12 cellular contexts compared by ENCODE assay signal in genomic region chr5:124698774-124699173, GRCh38. TPM values are rescaled to one million over a fixed set of nuclear protein-coding genes. Genes with fewer than 3 reads are reported as not detected.
A peak's percentile ranks its signal among the peaks of the same experiment; 100 is the strongest.
DNase-seq lines count a peak whose midpoint lies in the region; ATAC-seq and TF ChIP-seq lines count a peak whose summit lies in the region.
"Had no signal": no experiment of that assay in that cellular context is flagged by ENCODE, and none has a peak within 500 bp of the region (broad histone marks: within the 10 kb centered on the region; RNA-seq: fewer than 3 reads in every experiment).

No MANE protein-coding gene starts in this region.

- H3K36me3 Mint-ChIP-seq in activated CD8-positive, alpha-beta T cell treated with anti-CD3 and anti-CD28 coated beads, Interleukin-2, amount 10 ng/mL, durations not matched to agents 7 days and 5 days (ENCODE audit: low read depth) = no peaks in the 10 kb centered on the region

- H3K27me3 ChIP-seq in HUES48 (ENCODE audit: control insufficient read depth, insufficient read depth, low read length) (no peaks in the 10 kb centered on the region), esophagus muscularis mucosa (no peaks in the 10 kb centered on the region), mucosa of rectum (ENCODE audit: control insufficient read depth in 2 of 2, insufficient read depth in 2 of 2, low read length in 2 of 2) (no peaks in the 10 kb centered on the region), thoracic aorta (replicated peaks; ENCODE audit: insufficient read depth) (no peaks in the 10 kb centered on the region)

- CTCF ChIA-PET in activated CD8-positive, alpha-beta T cell treated with anti-CD3 and anti-CD28 coated beads, Interleukin-2, amount 10 ng/mL, durations not matched to agents 7 days and 5 days (lab: Charles Lee) = no interaction called here

- H3K9ac ChIP-seq in HUES48 (ENCODE audit: low read depth, low read length) (no peak overlapping the region), mucosa of rectum (ENCODE audit: low read depth in 1 of 2, low read length in 2 of 2) (no peak overlapping the region)

- ATAC-seq in thoracic aorta (ENCODE audit: insufficient number of reproducible peaks, low FRiP score, low read depth) = peak; percentile 36
- ATAC-seq in activated CD8-positive, alpha-beta T cell treated with anti-CD3 and anti-CD28 coated beads, Interleukin-2, amount 10 ng/mL, durations not matched to agents 7 days and 5 days = no peak
- ATAC-seq: activated CD8-positive, alpha-beta T cell treated with anti-CD3 and anti-CD28 coated beads for 36 hours had no signal

- H3K9me3 ChIP-seq in HUES48 (ENCODE audit: control insufficient read depth, insufficient read depth, low read length) = no peaks in the 10 kb centered on the region
- H3K9me3 ChIP-seq in esophagus muscularis mucosa = no peaks in the 10 kb centered on the region
- H3K9me3 ChIP-seq in mucosa of rectum (ENCODE audit: control insufficient read depth in 2 of 2, low read length in 2 of 2) = no peaks in the 10 kb centered on the region
- H3K9me3 ChIP-seq in thoracic aorta = no peaks in the 10 kb centered on the region

- no peaks in the 10 kb centered on the region; the same call in 1 of the 2 replicates for H3K36me3 ChIP-seq in HUES48 (ENCODE audit: control insufficient read depth, insufficient read depth, low read length)
- H3K36me3 ChIP-seq in esophagus muscularis mucosa = no peaks in the 10 kb centered on the region
- H3K36me3 ChIP-seq in mucosa of rectum (ENCODE audit: control insufficient read depth in 2 of 2, insufficient read depth in 2 of 2, low read length in 2 of 2) = peaks cover 0 to 8% of the 10 kb centered on the region in 2 donors
- no peaks in the 10 kb centered on the region for H3K36me3 ChIP-seq in thoracic aorta

- no peak for TF ChIP-seq CTCF in esophagus muscularis mucosa (IDR thresholded peaks at IDR 0.05)
- TF ChIP-seq CTCF in thoracic aorta (IDR thresholded peaks at IDR 0.05) = no peak
- TF ChIP-seq CTCF in GM20000 (IDR thresholded peaks at IDR 0.05; ENCODE audit: extremely low read depth, missing control alignments) = no peak

- WGBS in esophagus muscularis mucosa = 52% methylated on average over 1 of the region's 1 CpG

- intact Hi-C loops in esophagus muscularis mucosa (cut with DNase I) = no loop called here

- TF ChIP-seq EP300 in esophagus muscularis mucosa (IDR thresholded peaks at IDR 0.05) = no peak

- no peaks in the 10 kb centered on the region for H3K9me3 Mint-ChIP-seq in activated CD8-positive, alpha-beta T cell treated with anti-CD3 and anti-CD28 coated beads, Interleukin-2, amount 10 ng/mL, durations not matched to agents 7 days and 5 days (ENCODE audit: insufficient read depth)

- POLR2A ChIA-PET in activated CD8-positive, alpha-beta T cell treated with anti-CD3 and anti-CD28 coated beads, Interleukin-2, amount 10 ng/mL, durations not matched to agents 7 days and 5 days (lab: Charles Lee) = no interaction called here

- DNase-seq in esophagus muscularis mucosa (ENCODE audit: extremely low spot score) = no peak
- no peak for DNase-seq in thoracic aorta (ENCODE audit: low spot score)
- DNase-seq in activated gamma-delta T cell treated with Interleukin-2 at 50 U/mL for 16 hours = no peak
- DNase-seq in NCI-H1694 treated with DMSO at 0.1 percent for 48 hours (lab: John Stamatoyannopoulos, UW) = no peak
- DNase-seq in GM20000 (ENCODE audit: low spot score) = no peak
- no peak for DNase-seq in activated CD8-positive, alpha-beta T cell treated with anti-CD3 and anti-CD28 coated beads, Interleukin-2, amount 10 ng/mL, durations not matched to agents 7 days and 5 days
- DNase-seq: activated CD8-positive, alpha-beta T cell treated with anti-CD3 and anti-CD28 coated beads for 36 hours; NCI-H1048; stimulated activated naive CD4-positive, alpha-beta T cell; T-helper 1 cell had no signal

- peaks cover 2% of the 10 kb centered on the region for H3K27me3 Mint-ChIP-seq in activated CD8-positive, alpha-beta T cell treated with anti-CD3 and anti-CD28 coated beads, Interleukin-2, amount 10 ng/mL, durations not matched to agents 7 days and 5 days (ENCODE audit: low read depth)

- no peak for TF ChIP-seq POLR2A in esophagus muscularis mucosa (IDR thresholded peaks at IDR 0.05; ENCODE audit: low read depth)

- H3K4me3 Mint-ChIP-seq in activated CD8-positive, alpha-beta T cell treated with anti-CD3 and anti-CD28 coated beads, Interleukin-2, amount 10 ng/mL, durations not matched to agents 7 days and 5 days = no peak overlapping the region
- H3K4me3 Mint-ChIP-seq: activated CD8-positive, alpha-beta T cell treated with anti-CD3 and anti-CD28 coated beads for 36 hours had no signal

- H3K4me3 ChIP-seq in HUES48 (ENCODE audit: low read depth, low read length) (no peak overlapping the region), esophagus muscularis mucosa (peak overlapping the region in 3 of 4 donors; percentile 4 to 24 (median 17)), mucosa of rectum (ENCODE audit: low read length in 2 of 2) (no peak overlapping the region), thoracic aorta (peak overlapping the region; percentile 28)

- H3K27ac ChIP-seq in HUES48 (ENCODE audit: low read depth, low read length) (peak overlapping the region; percentile 11), esophagus muscularis mucosa (replicated peaks in 1 of 4) (peak overlapping the region; percentile 76 to 82 (median 80)), mucosa of rectum (ENCODE audit: low read depth in 2 of 2, low read length in 2 of 2) (peak overlapping the region; percentile 45 to 74), thoracic aorta (peak overlapping the region; percentile 68 to 72)

- no peaks in the 10 kb centered on the region for H3K4me1 Mint-ChIP-seq in activated CD8-positive, alpha-beta T cell treated with anti-CD3 and anti-CD28 coated beads, Interleukin-2, amount 10 ng/mL, durations not matched to agents 7 days and 5 days (ENCODE audit: low read depth)

- no peak overlapping the region for H3K27ac Mint-ChIP-seq in activated CD8-positive, alpha-beta T cell treated with anti-CD3 and anti-CD28 coated beads, Interleukin-2, amount 10 ng/mL, durations not matched to agents 7 days and 5 days
- H3K27ac Mint-ChIP-seq: activated CD8-positive, alpha-beta T cell treated with anti-CD3 and anti-CD28 coated beads for 36 hours had no signal

- H3K4me1 ChIP-seq in HUES48 (ENCODE audit: control insufficient read depth, insufficient read depth, low read length) = peaks cover 67% of the 10 kb centered on the region
- peaks cover 39 to 91% (median 65%) of the 10 kb centered on the region in 4 donors for H3K4me1 ChIP-seq in esophagus muscularis mucosa
- peaks cover 7 to 21% of the 10 kb centered on the region in 2 donors for H3K4me1 ChIP-seq in mucosa of rectum (ENCODE audit: control insufficient read depth in 2 of 2, insufficient read depth in 2 of 2, low read length in 2 of 2)
- peaks cover 7 to 52% of the 10 kb centered on the region in 2 donors for H3K4me1 ChIP-seq in thoracic aorta (ENCODE audit: control insufficient read depth in 1 of 2, low read depth in 2 of 2)

RNA-seq across cellular contexts. Expression of gene ZNF608, which starts 47.7 kb away (rescaled TPM):
- 10 to 100 TPM; 26.6 to 33.4 (median 29.5) TPM for total RNA-seq in esophagus muscularis mucosa
- 10 to 100 TPM; 13.5 to 30.4 TPM for total RNA-seq in thoracic aorta
- not detected for total RNA-seq in activated CD8-positive, alpha-beta T cell treated with anti-CD3 and anti-CD28 coated beads, Interleukin-2, amount 10 ng/mL, durations not matched to agents 7 days and 5 days
- total RNA-seq: activated CD8-positive, alpha-beta T cell treated with anti-CD3 and anti-CD28 coated beads for 36 hours had no signal

Comparison
In these comparisons a context has a peak if more than half of its experiments do, and no peak if none do; other contexts are left out.
1. H3K27ac ChIP-seq: peak in every context shown above with its lines; median percentile 80 in esophagus muscularis mucosa; 70 in thoracic aorta; 60 in mucosa of rectum; 11 in HUES48.
2. H3K4me3 ChIP-seq: peak in esophagus muscularis mucosa (3 of 4) and thoracic aorta (single experiment); none in HUES48 (single experiment) and mucosa of rectum (0 of 2).
3. RNA of gene ZNF608, which starts 47.7 kb away (total RNA-seq): 13.5 to 30.4 TPM in thoracic aorta and 26.6 to 33.4 TPM in esophagus muscularis mucosa; not detected in activated CD8-positive, alpha-beta T cell treated with anti-CD3 and anti-CD28 coated beads, Interleukin-2, amount 10 ng/mL, durations not matched to agents 7 days and 5 days; every median in the first group is over 10 times any median in the second.